1 cellular context compared by ENCODE assay signal in the genomic region with DNA sequence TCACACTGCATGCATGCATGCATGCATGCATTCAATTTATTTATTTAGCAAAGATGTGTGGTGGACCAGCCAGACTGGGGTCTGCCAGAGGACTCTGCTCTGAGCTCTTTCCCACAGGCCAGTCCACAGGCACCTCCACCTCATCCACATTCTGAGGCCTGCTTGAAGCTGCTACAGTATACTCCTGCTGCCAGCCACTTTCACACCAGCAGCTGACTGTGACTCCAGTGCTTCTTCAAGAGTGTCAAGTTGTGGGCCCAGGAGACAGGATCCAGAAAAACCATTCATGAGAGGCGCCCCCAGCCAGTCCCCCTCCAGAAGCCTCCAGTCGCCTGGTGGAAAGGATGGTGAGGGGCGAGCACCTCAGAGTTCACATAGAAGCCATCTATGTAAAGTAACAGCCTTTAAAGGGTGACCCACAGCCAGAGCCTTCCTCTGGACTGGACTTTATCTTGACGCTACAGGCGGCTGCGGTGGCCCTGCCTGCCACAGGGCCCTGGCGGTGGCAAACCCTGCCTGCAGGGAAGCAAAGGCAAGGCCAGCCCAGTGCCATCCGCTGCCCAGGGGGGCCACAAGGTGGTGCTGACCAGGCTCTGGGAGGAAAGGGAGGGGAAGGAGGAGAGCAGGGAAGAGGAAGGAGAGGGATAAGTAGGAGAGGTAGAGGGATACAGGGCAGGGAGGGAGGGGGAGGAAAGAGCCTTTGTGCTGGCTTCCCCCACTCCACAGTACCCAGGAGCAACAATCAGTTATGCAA.
TF ChIP-seq lines count a peak whose summit lies in the region.

No MANE protein-coding gene starts in this region.

TF ChIP-seq in WTC11, 78 proteins besides CTCF, POLR2A, EP300 and RAD21 (continued from another document):
- TF ChIP-seq, protein P1, sequence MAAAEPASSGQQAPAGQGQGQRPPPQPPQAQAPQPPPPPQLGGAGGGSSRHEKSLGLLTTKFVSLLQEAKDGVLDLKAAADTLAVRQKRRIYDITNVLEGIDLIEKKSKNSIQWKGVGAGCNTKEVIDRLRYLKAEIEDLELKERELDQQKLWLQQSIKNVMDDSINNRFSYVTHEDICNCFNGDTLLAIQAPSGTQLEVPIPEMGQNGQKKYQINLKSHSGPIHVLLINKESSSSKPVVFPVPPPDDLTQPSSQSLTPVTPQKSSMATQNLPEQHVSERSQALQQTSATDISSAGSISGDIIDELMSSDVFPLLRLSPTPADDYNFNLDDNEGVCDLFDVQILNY (CRISPR knock-in tag; IDR thresholded peaks at IDR 0.05), result no peak
- TF ChIP-seq ZNF317 (CRISPR knock-in tag; IDR thresholded peaks at IDR 0.05; ENCODE audit: borderline replicate concordance, low read depth) (no peak), ELF4 (CRISPR knock-in tag; IDR thresholded peaks at IDR 0.05; ENCODE audit: low read depth) (no peak), ZNF121 (CRISPR knock-in tag; IDR thresholded peaks at IDR 0.05) (no peak), SP1 (CRISPR knock-in tag; conservative IDR thresholded peaks at IDR 0.05) (no peak), TEAD1 (CRISPR knock-in tag; IDR thresholded peaks at IDR 0.05) (no peak), ZNF423 (CRISPR knock-in tag; IDR thresholded peaks at IDR 0.05) (0 out of 2 replicates have a peak, but pooled peaks have one; percentile 7)
- TF ChIP-seq, protein P2, sequence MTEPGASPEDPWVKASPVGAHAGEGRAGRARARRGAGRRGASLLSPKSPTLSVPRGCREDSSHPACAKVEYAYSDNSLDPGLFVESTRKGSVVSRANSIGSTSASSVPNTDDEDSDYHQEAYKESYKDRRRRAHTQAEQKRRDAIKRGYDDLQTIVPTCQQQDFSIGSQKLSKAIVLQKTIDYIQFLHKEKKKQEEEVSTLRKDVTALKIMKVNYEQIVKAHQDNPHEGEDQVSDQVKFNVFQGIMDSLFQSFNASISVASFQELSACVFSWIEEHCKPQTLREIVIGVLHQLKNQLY (CRISPR knock-in tag; IDR thresholded peaks at IDR 0.05), result no peak
